In the genomic region with DNA sequence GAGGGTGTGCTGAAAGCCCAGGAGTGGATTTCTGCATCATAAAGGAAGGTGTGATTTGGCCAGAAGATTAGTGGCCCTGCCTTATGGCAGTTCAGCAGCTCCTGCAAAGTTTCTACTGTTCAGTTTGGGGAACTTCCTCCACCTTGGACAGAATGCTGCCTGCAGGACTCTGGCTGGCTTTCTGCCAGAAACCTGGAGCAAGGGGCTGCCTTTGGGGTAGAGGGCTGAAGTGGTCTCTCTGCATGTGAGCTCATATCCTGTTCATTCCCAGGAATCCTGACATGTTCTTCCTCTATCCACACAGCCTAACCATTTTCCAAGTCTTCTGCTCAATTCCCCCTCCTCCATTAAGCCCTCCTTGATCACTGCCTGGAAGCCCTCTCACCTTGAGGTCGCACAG, we compare ENCODE assay signal across 24 cellular contexts.
DNase-seq lines count a peak whose midpoint lies in the region; ATAC-seq and TF ChIP-seq lines count a peak whose summit lies in the region.
"Had no signal": no experiment of that assay in that cellular context is flagged by ENCODE, and none has a peak within 500 bp of the region (broad histone marks: within the 10 kb centered on the region; RNA-seq: fewer than 3 reads in every experiment).

No MANE protein-coding gene starts in this region.

- no peaks in the 10 kb centered on the region for H3K9me3 ChIP-seq in right cardiac atrium (ENCODE audit: control insufficient read depth, low read length)
- H3K9me3 ChIP-seq: SJSA1 had no signal

- H2AFZ ChIP-seq in GM23338: peak overlapping the region; percentile 85; the same call in 1 of the 2 replicates
- H2AFZ ChIP-seq: PC-9 had no signal

- peak overlapping the region; percentile 90 for H3K27ac ChIP-seq in C4-2B
- H3K27ac ChIP-seq in GM23338 (ENCODE audit: low read depth): no peak overlapping the region
- peak overlapping the region; percentile 54; the same call in 1 of the 2 replicates for H3K27ac ChIP-seq in VCaP
- no peak overlapping the region for H3K27ac ChIP-seq in right cardiac atrium (ENCODE audit: low read length)
- H3K27ac ChIP-seq: HL-60, PC-9, SJSA1 had no signal

- H3F3A ChIP-seq in GM23338 (replicated peaks; ENCODE audit: low read depth): no peaks in the 10 kb centered on the region

- 0 out of 2 replicates have a peak, but pooled peaks cover 3% of the 10 kb centered on the region for H3K9me2 ChIP-seq in GM23338 (ENCODE audit: insufficient read depth)

- H3K4me3 ChIP-seq in GM23338: no peak overlapping the region
- no peak overlapping the region for H3K4me3 ChIP-seq in right cardiac atrium (ENCODE audit: low read length)
- H3K4me3 ChIP-seq: PC-9, SJSA1 had no signal

- DNase-seq in GM23338 (ENCODE audit: low spot score) (no peak), retina (peak; percentile 17), right cardiac atrium (no peak), HFFc6 (no peak)
- DNase-seq: C1 segment of cervical spinal cord; CD8-positive, alpha-beta T cell; DMS153; DND-41; NCI-H1048; NCI-H1694 treated with DMSO at 0.1 percent for 48 hours; NCI-H2081; NCI-H2171 treated with DMSO at 0.1 percent for 48 hours; NCI-H345; NCI-H510A treated with DMSO at 0.1 percent for 48 hours; NCI-H774; PC-9; T-cell had no signal

- H3K36me3 Mint-ChIP-seq in GM23338 (ENCODE audit: low read depth): no peaks in the 10 kb centered on the region
- no peaks in the 10 kb centered on the region; the same call in 1 of the 2 replicates for H3K36me3 Mint-ChIP-seq in HFFc6 (ENCODE audit: low read depth)
- H3K36me3 Mint-ChIP-seq: CD8-positive, alpha-beta T cell; IgD-negative memory B cell; T-cell had no signal

- TF ChIP-seq CTCF in C4-2B (conservative IDR thresholded peaks at IDR 0.05) (no peak), GM23338 (conservative IDR thresholded peaks at IDR 0.05; ENCODE audit: low read depth in 2 of 2) (no peak), VCaP (conservative IDR thresholded peaks at IDR 0.05) (no peak), HFFc6 (IDR thresholded peaks at IDR 0.05) (no peak)

- H3K4me3 Mint-ChIP-seq in GM23338 (no peak overlapping the region), HFFc6 (no peak overlapping the region)
- H3K4me3 Mint-ChIP-seq: CD8-positive, alpha-beta T cell; T-cell had no signal

- H3K4me1 Mint-ChIP-seq in GM23338: peaks cover 40% of the 10 kb centered on the region
- no peaks in the 10 kb centered on the region for H3K4me1 Mint-ChIP-seq in HFFc6 (ENCODE audit: low read depth)
- H3K4me1 Mint-ChIP-seq: IgD-negative memory B cell, T-cell had no signal

- 55% methylated on average over 1 of the region's 1 CpG for WGBS in right cardiac atrium

- no peaks in the 10 kb centered on the region for H3K9me3 Mint-ChIP-seq in GM23338
- peaks cover 4% of the 10 kb centered on the region; the same call in 1 of the 2 replicates for H3K9me3 Mint-ChIP-seq in HFFc6
- H3K9me3 Mint-ChIP-seq: CD8-positive, alpha-beta T cell; IgD-negative memory B cell; T-cell had no signal

- no peaks in the 10 kb centered on the region for H4K20me1 ChIP-seq in GM23338 (replicated peaks; ENCODE audit: insufficient read depth)

- H3K27me3 ChIP-seq in GM23338 (ENCODE audit: insufficient read depth) (no peaks in the 10 kb centered on the region), right cardiac atrium (ENCODE audit: control insufficient read depth, insufficient read depth) (no peaks in the 10 kb centered on the region)
- H3K27me3 ChIP-seq: SJSA1 had no signal

- H3K27me3 Mint-ChIP-seq in GM23338 (ENCODE audit: insufficient read depth, low read depth, poor library complexity) (peaks cover 4% of the 10 kb centered on the region), HFFc6 (ENCODE audit: insufficient read depth) (peaks cover 1% of the 10 kb centered on the region; the same call in 1 of the 2 replicates)

- no peak overlapping the region for H3K27ac Mint-ChIP-seq in GM23338
- H3K27ac Mint-ChIP-seq in HFFc6: no peak overlapping the region
- H3K27ac Mint-ChIP-seq: CD8-positive, alpha-beta T cell; IgD-negative memory B cell; T-cell had no signal

- H3K4me1 ChIP-seq in GM23338 (ENCODE audit: insufficient read depth) (peaks cover 10% of the 10 kb centered on the region), right cardiac atrium (ENCODE audit: control insufficient read depth, insufficient read depth, low read length) (no peaks in the 10 kb centered on the region)
- H3K4me1 ChIP-seq: SJSA1 had no signal

- ATAC-seq in GM23338 (no peak), right cardiac atrium (no peak), GM19324 (IDR thresholded peaks at IDR 0.05; ENCODE audit: low FRiP score, unreplicated experiment) (no peak)
- ATAC-seq: CD8-positive, alpha-beta T cell; Right ventricle myocardium inferior; T-cell had no signal

- no peaks in the 10 kb centered on the region for H3K36me3 ChIP-seq in GM23338 (ENCODE audit: insufficient read depth)
- H3K36me3 ChIP-seq: SJSA1 had no signal

- no peaks in the 10 kb centered on the region for H3K79me2 ChIP-seq in GM23338 (replicated peaks; ENCODE audit: insufficient read depth)

- intact Hi-C loops in right cardiac atrium (cut with DNase I): no loop called here

- H3K4me2 ChIP-seq in GM23338: no peak overlapping the region
- H3K4me2 ChIP-seq: PC-9 had no signal

TF ChIP-seq in GM23338, 12 proteins besides CTCF, POLR2A, EP300 and RAD21:
- TF ChIP-seq, protein P1, sequence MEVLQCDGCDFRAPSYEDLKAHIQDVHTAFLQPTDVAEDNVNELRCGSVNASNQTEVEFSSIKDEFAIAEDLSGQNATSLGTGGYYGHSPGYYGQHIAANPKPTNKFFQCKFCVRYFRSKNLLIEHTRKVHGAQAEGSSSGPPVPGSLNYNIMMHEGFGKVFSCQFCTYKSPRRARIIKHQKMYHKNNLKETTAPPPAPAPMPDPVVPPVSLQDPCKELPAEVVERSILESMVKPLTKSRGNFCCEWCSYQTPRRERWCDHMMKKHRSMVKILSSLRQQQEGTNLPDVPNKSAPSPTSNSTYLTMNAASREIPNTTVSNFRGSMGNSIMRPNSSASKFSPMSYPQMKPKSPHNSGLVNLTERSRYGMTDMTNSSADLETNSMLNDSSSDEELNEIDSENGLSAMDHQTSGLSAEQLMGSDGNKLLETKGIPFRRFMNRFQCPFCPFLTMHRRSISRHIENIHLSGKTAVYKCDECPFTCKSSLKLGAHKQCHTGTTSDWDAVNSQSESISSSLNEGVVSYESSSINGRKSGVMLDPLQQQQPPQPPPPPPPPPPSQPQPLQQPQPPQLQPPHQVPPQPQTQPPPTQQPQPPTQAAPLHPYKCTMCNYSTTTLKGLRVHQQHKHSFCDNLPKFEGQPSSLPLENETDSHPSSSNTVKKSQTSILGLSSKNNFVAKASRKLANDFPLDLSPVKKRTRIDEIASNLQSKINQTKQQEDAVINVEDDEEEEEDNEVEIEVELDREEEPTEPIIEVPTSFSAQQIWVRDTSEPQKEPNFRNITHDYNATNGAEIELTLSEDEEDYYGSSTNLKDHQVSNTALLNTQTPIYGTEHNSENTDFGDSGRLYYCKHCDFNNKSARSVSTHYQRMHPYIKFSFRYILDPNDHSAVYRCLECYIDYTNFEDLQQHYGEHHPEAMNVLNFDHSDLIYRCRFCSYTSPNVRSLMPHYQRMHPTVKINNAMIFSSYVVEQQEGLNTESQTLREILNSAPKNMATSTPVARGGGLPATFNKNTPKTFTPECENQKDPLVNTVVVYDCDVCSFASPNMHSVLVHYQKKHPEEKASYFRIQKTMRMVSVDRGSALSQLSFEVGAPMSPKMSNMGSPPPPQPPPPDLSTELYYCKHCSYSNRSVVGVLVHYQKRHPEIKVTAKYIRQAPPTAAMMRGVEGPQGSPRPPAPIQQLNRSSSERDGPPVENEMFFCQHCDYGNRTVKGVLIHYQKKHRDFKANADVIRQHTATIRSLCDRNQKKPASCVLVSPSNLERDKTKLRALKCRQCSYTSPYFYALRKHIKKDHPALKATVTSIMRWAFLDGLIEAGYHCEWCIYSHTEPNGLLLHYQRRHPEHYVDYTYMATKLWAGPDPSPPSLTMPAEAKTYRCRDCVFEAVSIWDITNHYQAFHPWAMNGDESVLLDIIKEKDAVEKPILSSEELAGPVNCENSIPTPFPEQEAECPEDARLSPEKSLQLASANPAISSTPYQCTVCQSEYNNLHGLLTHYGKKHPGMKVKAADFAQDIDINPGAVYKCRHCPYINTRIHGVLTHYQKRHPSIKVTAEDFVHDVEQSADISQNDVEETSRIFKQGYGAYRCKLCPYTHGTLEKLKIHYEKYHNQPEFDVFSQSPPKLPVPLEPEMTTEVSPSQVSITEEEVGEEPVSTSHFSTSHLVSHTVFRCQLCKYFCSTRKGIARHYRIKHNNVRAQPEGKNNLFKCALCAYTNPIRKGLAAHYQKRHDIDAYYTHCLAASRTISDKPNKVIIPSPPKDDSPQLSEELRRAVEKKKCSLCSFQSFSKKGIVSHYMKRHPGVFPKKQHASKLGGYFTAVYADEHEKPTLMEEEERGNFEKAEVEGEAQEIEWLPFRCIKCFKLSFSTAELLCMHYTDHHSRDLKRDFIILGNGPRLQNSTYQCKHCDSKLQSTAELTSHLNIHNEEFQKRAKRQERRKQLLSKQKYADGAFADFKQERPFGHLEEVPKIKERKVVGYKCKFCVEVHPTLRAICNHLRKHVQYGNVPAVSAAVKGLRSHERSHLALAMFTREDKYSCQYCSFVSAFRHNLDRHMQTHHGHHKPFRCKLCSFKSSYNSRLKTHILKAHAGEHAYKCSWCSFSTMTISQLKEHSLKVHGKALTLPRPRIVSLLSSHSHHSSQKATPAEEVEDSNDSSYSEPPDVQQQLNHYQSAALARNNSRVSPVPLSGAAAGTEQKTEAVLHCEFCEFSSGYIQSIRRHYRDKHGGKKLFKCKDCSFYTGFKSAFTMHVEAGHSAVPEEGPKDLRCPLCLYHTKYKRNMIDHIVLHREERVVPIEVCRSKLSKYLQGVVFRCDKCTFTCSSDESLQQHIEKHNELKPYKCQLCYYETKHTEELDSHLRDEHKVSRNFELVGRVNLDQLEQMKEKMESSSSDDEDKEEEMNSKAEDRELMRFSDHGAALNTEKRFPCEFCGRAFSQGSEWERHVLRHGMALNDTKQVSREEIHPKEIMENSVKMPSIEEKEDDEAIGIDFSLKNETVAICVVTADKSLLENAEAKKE (CRISPR knock-in tag; IDR thresholded peaks at IDR 0.05): peak; percentile 60; the same call in 1 of the 2 replicates
- no peak for TF ChIP-seq ZNF114 (CRISPR knock-in tag; IDR thresholded peaks at IDR 0.05)

Comparison
In these comparisons a context has a peak if more than half of its experiments do, and no peak if none do; other contexts are left out.
1. H3K27ac ChIP-seq: peak in C4-2B (single experiment) and VCaP (single experiment); none in GM23338 (single experiment) and right cardiac atrium (single experiment).